Comparison of ENCODE assay signal across 7 cellular contexts in genomic region chr19:2327773-2328400, GRCh38. TPM values are rescaled to one million over a fixed set of nuclear protein-coding genes. Genes with fewer than 3 reads are reported as not detected.
DNase-seq lines count a peak whose midpoint lies in the region; ATAC-seq and TF ChIP-seq lines count a peak whose summit lies in the region.

No MANE protein-coding gene starts in this region.

- peaks cover 12 to 15% of the 10 kb centered on the region in 2 donors for H3K4me1 ChIP-seq in breast epithelium

- H3K27me3 ChIP-seq in breast epithelium: no peaks in the 10 kb centered on the region

- intact Hi-C loops in breast epithelium (cut with DNase I; ENCODE audit: low total_unique reads): no loop called here

- peak overlapping the region; percentile 95 for H3K4me3 ChIP-seq in LNCaP clone FGC (ENCODE audit: low read depth, low read length)
- peak overlapping the region; percentile 96 to 97 (median 97) for H3K4me3 ChIP-seq in breast epithelium

- no peak for TF ChIP-seq POLR2A in breast epithelium (IDR thresholded peaks at IDR 0.05)

- no peak for ATAC-seq in omental fat pad (ENCODE audit: low FRiP score)

- DNase-seq in GM10266 (ENCODE audit: extremely low spot score): peak; percentile 91
- DNase-seq in LNCaP clone FGC (ENCODE audit: low read depth): peak; percentile 54
- peak in 4 of 5 experiments; percentile 20 to 95 (median 48) for DNase-seq in T-helper 2 cell
- DNase-seq in breast epithelium (ENCODE audit: low spot score in 2 of 2): no peak
- peak; percentile 83 for DNase-seq in islet precursor cell
- DNase-seq in stimulated activated CD4-positive, alpha-beta T cell treated with anti-CD3 and anti-CD28 coated beads, Interleukin-1b, Interleukin-23, amount 100 ng/mL, for 24 hours (ENCODE audit: low read depth in 4 of 4, low spot score in 1 of 4): peak; percentile 20 to 59 (median 34)
- no peak for DNase-seq in omental fat pad (ENCODE audit: low spot score)

- TF ChIP-seq CTCF in GM10266 (IDR thresholded peaks at IDR 0.05; ENCODE audit: control insufficient read depth, insufficient read depth, low read depth, missing control alignments): no peak
- TF ChIP-seq CTCF in LNCaP clone FGC (IDR thresholded peaks at IDR 0.05; ENCODE audit: control insufficient read depth, extremely low read depth, insufficient read depth): no peak
- no peak for TF ChIP-seq CTCF in breast epithelium (IDR thresholded peaks at IDR 0.05)
- TF ChIP-seq CTCF in omental fat pad (IDR thresholded peaks at IDR 0.05): no peak

- H3K9me3 ChIP-seq in breast epithelium: no peaks in the 10 kb centered on the region

- no peaks in the 10 kb centered on the region for H3K36me3 ChIP-seq in breast epithelium

- peak overlapping the region; percentile 87 to 91 for H3K27ac ChIP-seq in breast epithelium

RNA-seq across cellular contexts. Expression of gene LSM7, which starts 0.5 kb away (rescaled TPM):
- total RNA-seq in breast epithelium: 100 to 1,000 TPM in 2 of 3 donors, 10 to 100 TPM in 1; 95.1 to 188 (median 125) TPM
- 100 to 1,000 TPM; 101 to 142 (median 115) TPM for total RNA-seq in omental fat pad

RNA-seq across cellular contexts. Expression of gene SPPL2B, which starts 0.6 kb away (rescaled TPM):
- total RNA-seq in breast epithelium (10 to 100 TPM; 23.5 to 61.2 (median 49.8) TPM), omental fat pad (10 to 100 TPM; 24.0 to 42.6 (median 27.4) TPM)

RNA-seq across cellular contexts. Expression of gene LINGO3, which starts 19.9 kb away (rescaled TPM):
- under 1 TPM in 2 of 3 donors, not detected in 1; 0.16 to 0.33 TPM for total RNA-seq in breast epithelium
- total RNA-seq in omental fat pad: under 1 TPM in 1 of 4 donors, not detected in 3; 0.19 TPM

RNA-seq across cellular contexts. Expression of gene TMPRSS9, which starts 32.2 kb away (rescaled TPM):
- total RNA-seq in breast epithelium: under 1 TPM in 1 of 3 donors, not detected in 2; under 0.01 TPM
- total RNA-seq in omental fat pad: under 1 TPM in 1 of 4 donors, not detected in 3; 0.12 TPM

RNA-seq across cellular contexts. Expression of gene PEAK3, which starts 45.9 kb away (rescaled TPM):
- total RNA-seq in breast epithelium (1 to 10 TPM in 1 of 3 donors, not detected in 2; 1.8 TPM), omental fat pad (1 to 10 TPM in 3 of 4 donors, under 1 TPM in 1; 0.09 to 9.1 (median 1.3) TPM)

Comparison
In these comparisons a context has a peak if more than half of its experiments do, and no peak if none do; other contexts are left out.
1. DNase-seq: peak in GM10266 (single experiment), LNCaP clone FGC (single experiment), T-helper 2 cell (4 of 5), islet precursor cell (single experiment) and stimulated activated CD4-positive, alpha-beta T cell treated with anti-CD3 and anti-CD28 coated beads, Interleukin-1b, Interleukin-23, amount 100 ng/mL, for 24 hours (4 of 4); none in breast epithelium (0 of 2) and omental fat pad (single experiment).